28 cellular contexts compared by ENCODE assay signal in the genomic region with DNA sequence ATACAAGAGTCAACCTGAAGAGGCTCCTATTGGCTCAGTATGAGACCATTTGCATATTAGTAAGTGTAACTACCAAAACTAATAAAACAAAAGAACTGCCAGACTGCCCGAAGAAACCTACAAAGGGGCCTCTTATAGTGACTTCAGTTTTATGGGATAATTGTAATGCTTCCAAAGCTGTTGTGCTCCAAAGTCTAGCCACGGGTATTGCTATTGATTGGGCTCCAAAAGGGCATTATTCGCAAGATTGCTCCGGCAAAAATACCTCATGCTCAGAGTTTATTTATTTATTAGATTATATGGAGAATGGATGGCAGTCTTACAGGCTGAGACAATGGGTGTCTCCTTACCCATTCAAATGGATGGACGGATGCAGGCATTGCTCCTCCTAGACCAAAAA.
"Had no signal": no experiment of that assay in that cellular context is flagged by ENCODE, and none has a peak within 500 bp of the region (broad histone marks: within the 10 kb centered on the region; RNA-seq: fewer than 3 reads in every experiment).

No MANE protein-coding gene starts in this region.

- H3K36me3 ChIP-seq: neural progenitor cell, ovary, right lobe of liver, sigmoid colon, stomach, thoracic aorta, thyroid gland, tibial nerve, upper lobe of left lung, vagina had no signal

- H3K4me1 Mint-ChIP-seq: natural killer cell had no signal

- H3K9me3 Mint-ChIP-seq: natural killer cell; nephron; neural progenitor cell; stimulated activated effector memory CD8-positive, alpha-beta T cell treated with anti-CD3 and anti-CD28 coated beads, Interleukin-12 subunit alpha, Interleukin-12 subunit beta, amount 100 ng/mL, for 72 hours; stimulated activated naive B cell treated with anti-CD40 and anti-IgM and Interleukin-4, amounts not matched to agents 10 μg/mL and 1 μg/mL and 100 μg/mL, for 72 hours; stimulated activated naive CD8-positive, alpha-beta T cell treated with anti-CD3 and anti-CD28 coated beads, Interleukin-15, Interleukin-2, amounts not matched to agents 100 ng/mL and 50 ng/mL, for 24 hours had no signal

- ATAC-seq: natural killer cell; psoas muscle; right cardiac atrium; stimulated activated effector memory CD8-positive, alpha-beta T cell treated with anti-CD3 and anti-CD28 coated beads, Interleukin-12 subunit alpha, Interleukin-12 subunit beta, amount 100 ng/mL, for 72 hours; stimulated activated naive B cell treated with anti-CD40 and anti-IgM and Interleukin-4, amounts not matched to agents 10 μg/mL and 1 μg/mL and 100 μg/mL, for 72 hours had no signal

- H3K79me2 ChIP-seq: parathyroid adenoma had no signal

- H2AFZ ChIP-seq: neural progenitor cell, parathyroid adenoma had no signal

- H3K9me3 ChIP-seq: ovary, psoas muscle, right lobe of liver, sigmoid colon, stomach, thoracic aorta, thyroid gland, tibial nerve, upper lobe of left lung, vagina had no signal

- H3K36me3 Mint-ChIP-seq: natural killer cell; neural progenitor cell; stimulated activated effector memory CD8-positive, alpha-beta T cell treated with anti-CD3 and anti-CD28 coated beads, Interleukin-12 subunit alpha, Interleukin-12 subunit beta, amount 100 ng/mL, for 72 hours had no signal

- H3K27me3 ChIP-seq: neural progenitor cell, ovary, right lobe of liver, sigmoid colon, stomach, thyroid gland, tibial nerve, upper lobe of left lung, vagina had no signal

- H3K27ac Mint-ChIP-seq: natural killer cell; neural progenitor cell; progenitor cell of endocrine pancreas; stimulated activated naive B cell treated with anti-CD40 and anti-IgM and Interleukin-4, amounts not matched to agents 10 μg/mL and 1 μg/mL and 100 μg/mL, for 72 hours; stimulated activated naive CD8-positive, alpha-beta T cell treated with anti-CD3 and anti-CD28 coated beads, Interleukin-15, Interleukin-2, amounts not matched to agents 100 ng/mL and 50 ng/mL, for 24 hours had no signal

- FAIRE-seq: urothelium cell line had no signal

- H3K4me3 Mint-ChIP-seq: natural killer cell; nephron; neural progenitor cell; stimulated activated effector memory CD8-positive, alpha-beta T cell treated with anti-CD3 and anti-CD28 coated beads, Interleukin-12 subunit alpha, Interleukin-12 subunit beta, amount 100 ng/mL, for 72 hours; stimulated activated naive B cell treated with anti-CD40 and anti-IgM and Interleukin-4, amounts not matched to agents 10 μg/mL and 1 μg/mL and 100 μg/mL, for 72 hours; stimulated activated naive CD8-positive, alpha-beta T cell treated with anti-CD3 and anti-CD28 coated beads, Interleukin-15, Interleukin-2, amounts not matched to agents 100 ng/mL and 50 ng/mL, for 24 hours had no signal

- H3K27ac ChIP-seq: neural progenitor cell, ovary, parathyroid adenoma, psoas muscle, sigmoid colon, stomach, thoracic aorta, thyroid gland, tibial nerve, upper lobe of left lung, vagina had no signal

- H3K4me3 ChIP-seq: neural progenitor cell, ovary, psoas muscle, right lobe of liver, sigmoid colon, stomach, thoracic aorta, thyroid gland, tibial nerve, upper lobe of left lung, vagina had no signal

- H3K9ac ChIP-seq: neural progenitor cell, parathyroid adenoma had no signal

- H3K27me3 Mint-ChIP-seq: stimulated activated naive B cell treated with anti-CD40 and anti-IgM and Interleukin-4, amounts not matched to agents 10 μg/mL and 1 μg/mL and 100 μg/mL, for 72 hours; stimulated activated naive CD8-positive, alpha-beta T cell treated with anti-CD3 and anti-CD28 coated beads, Interleukin-15, Interleukin-2, amounts not matched to agents 100 ng/mL and 50 ng/mL, for 24 hours had no signal

- H3K4me2 ChIP-seq: neural progenitor cell had no signal

- DNase-seq: natural killer cell; occipital lobe; ovary; posterior cingulate gyrus; psoas muscle; right cardiac atrium; right lobe of liver; sigmoid colon; stimulated activated CD4-positive, alpha-beta T cell treated with anti-CD3 and anti-CD28 coated beads, Interleukin-15, amount 100 ng/mL, for 24 hours; stimulated activated CD4-positive, alpha-beta T cell treated with anti-CD3 and anti-CD28 coated beads, Interleukin-2, amount 100 ng/mL, for 24 hours; stimulated activated CD4-positive, alpha-beta T cell treated with anti-CD3 and anti-CD28 coated beads, Interleukin-2, amount 100 ng/mL, for 48 hours; stimulated activated CD4-positive, alpha-beta T cell treated with anti-CD3 and anti-CD28 coated beads, Interleukin-4, amount 100 ng/mL, for 24 hours; stimulated activated naive B cell treated with anti-CD40 and anti-IgM and Interleukin-4, amounts not matched to agents 10 μg/mL and 1 μg/mL and 100 μg/mL, for 72 hours; stimulated activated naive CD4-positive, alpha-beta T cell treated with Interleukin-2 at 50 U/mL for 16 hours; stomach; thyroid gland; trophoblast cell; upper lobe of left lung had no signal

- H3K4me1 ChIP-seq: neural progenitor cell, parathyroid adenoma, psoas muscle, sigmoid colon, stomach, thyroid gland, upper lobe of left lung, vagina had no signal
